ENCODE assay signal across 24 cellular contexts in genomic region chr7:68119411-68119810, GRCh38.
"Had no signal": no experiment of that assay in that cellular context is flagged by ENCODE, and none has a peak within 500 bp of the region (broad histone marks: within the 10 kb centered on the region; RNA-seq: fewer than 3 reads in every experiment).

No MANE protein-coding gene starts in this region.

- H3K27me3 ChIP-seq: colonic mucosa, esophagus squamous epithelium, foreskin keratinocyte, gastrocnemius medialis, gastroesophageal sphincter, hepatocyte had no signal

- H2AFZ ChIP-seq: hepatocyte had no signal

- H3K36me3 ChIP-seq: colonic mucosa, esophagus squamous epithelium, gastrocnemius medialis, gastroesophageal sphincter, heart left ventricle, heart right ventricle had no signal

- H3K79me2 ChIP-seq: hepatocyte had no signal

- H3K27ac ChIP-seq: colonic mucosa, coronary artery, dorsolateral prefrontal cortex, epithelial cell of prostate, esophagus squamous epithelium, foreskin keratinocyte, gastrocnemius medialis, gastroesophageal sphincter, heart left ventricle, heart right ventricle, hepatocyte had no signal

- DNase-seq: colonic mucosa; cortex of kidney; dermis blood vessel endothelial cell; dorsolateral prefrontal cortex; effector CD4-positive, alpha-beta T cell; effector CD8-positive, alpha-beta T cell; effector memory CD4-positive, alpha-beta T cell; effector memory CD8-positive, alpha-beta T cell; erythroblast; esophagus squamous epithelium; foreskin fibroblast; foreskin keratinocyte; foreskin melanocyte; gastrocnemius medialis; glutamatergic neuron; head of caudate nucleus; heart left ventricle; heart right ventricle had no signal

- H3K4me3 Mint-ChIP-seq: dendritic cell treated with granulocyte-macrophage colony-stimulating factor and Interleukin-4, amounts not matched to agents 40 ng/mL and 50 ng/mL, for 4 days; effector memory CD8-positive, alpha-beta T cell had no signal

- H3K4me3 ChIP-seq: colonic mucosa, coronary artery, dorsolateral prefrontal cortex, esophagus squamous epithelium, gastrocnemius medialis, gastroesophageal sphincter, heart left ventricle, heart right ventricle, hepatocyte had no signal

- H3K4me2 ChIP-seq: hepatocyte had no signal

- H3K27ac Mint-ChIP-seq: dendritic cell treated with granulocyte-macrophage colony-stimulating factor and Interleukin-4, amounts not matched to agents 40 ng/mL and 50 ng/mL, for 4 days; effector memory CD8-positive, alpha-beta T cell had no signal

- H3K4me1 ChIP-seq: colonic mucosa, esophagus squamous epithelium, foreskin keratinocyte, gastrocnemius medialis, gastroesophageal sphincter, heart left ventricle, heart right ventricle had no signal

- H3K9me3 ChIP-seq: gastrocnemius medialis had no signal

- ATAC-seq: effector memory CD8-positive, alpha-beta T cell; esophagus mucosa; foreskin keratinocyte; gastrocnemius medialis; gastroesophageal sphincter; heart left ventricle; heart right ventricle had no signal

- H3K27me3 Mint-ChIP-seq: dendritic cell treated with granulocyte-macrophage colony-stimulating factor and Interleukin-4, amounts not matched to agents 40 ng/mL and 50 ng/mL, for 4 days; effector memory CD8-positive, alpha-beta T cell had no signal
